10 cellular contexts compared by ENCODE assay signal in genomic region chr1:200483491-200484143, GRCh38.
DNase-seq lines count a peak whose midpoint lies in the region; ATAC-seq, FAIRE-seq and TF ChIP-seq lines count a peak whose summit lies in the region.
"Had no signal": no experiment of that assay in that cellular context is flagged by ENCODE, and none has a peak within 500 bp of the region (broad histone marks: within the 10 kb centered on the region; RNA-seq: fewer than 3 reads in every experiment).

No MANE protein-coding gene starts in this region.

- no peak overlapping the region for H3K27ac ChIP-seq in HepG2 (ENCODE audit: extremely low read length, insufficient read depth, low read length)
- H3K27ac ChIP-seq: BLaER1 treated with 17β-estradiol and CSF1 and Interleukin-3, amounts not matched to agents 10 nM and 100 nM had no signal

- no peaks in the 10 kb centered on the region for H3K27me3 ChIP-seq in HepG2 (ENCODE audit: control insufficient read depth in 1 of 2, insufficient read depth in 2 of 2, low read length in 2 of 2)
- H3K27me3 ChIP-seq: BLaER1 treated with 17β-estradiol and CSF1 and Interleukin-3, amounts not matched to agents 10 nM and 100 nM had no signal

- no peak for TF ChIP-seq RAD21 in HepG2 (CRISPR knock-in tag; IDR thresholded peaks at IDR 0.05)

- CTCF ChIA-PET in HepG2 (lab: Yijun Ruan, JAX; ENCODE audit: low intra/inter-chr PET ratio, low total read pairs): no interaction called here

- H3K79me2 ChIP-seq in HepG2 (ENCODE audit: insufficient read depth, low read length): no peaks in the 10 kb centered on the region

- H3K4me1 ChIP-seq in HepG2 (ENCODE audit: insufficient read depth, low read length): peaks cover 31% of the 10 kb centered on the region

- TF ChIP-seq CTCF in HepG2 (CRISPR knock-in tag; IDR thresholded peaks at IDR 0.05): no peak

- no peak overlapping the region for H3K9ac ChIP-seq in HepG2 (ENCODE audit: insufficient read depth, low read depth, low read length)
- H3K9ac ChIP-seq: BLaER1 treated with 17β-estradiol and CSF1 and Interleukin-3, amounts not matched to agents 10 nM and 100 nM had no signal

- in situ Hi-C loops in HepG2 (cut with HindIII; ENCODE audit: extremely low pct_ligation_motif_present, low pct_unique_long_range_greater_than_20kb): loop anchor here (5.0 to 10.0 kb wide), 2 partner anchors 69 to 201 kb away; partner anchors contain the start of gene ZNF281

- POLR2A ChIA-PET in HepG2 (lab: Yijun Ruan, JAX): no interaction called here

- H2AFZ ChIP-seq in HepG2 (ENCODE audit: low read length): no peak overlapping the region

- ATAC-seq in HG02840 (IDR thresholded peaks at IDR 0.05; ENCODE audit: low FRiP score, unreplicated experiment) (peak; percentile 97), HepG2 (peak; percentile 86)

- TF ChIP-seq EP300 in HepG2 (IDR thresholded peaks at IDR 0.05; ENCODE audit: low read depth in 2 of 2, low read length in 2 of 2) (no peak), HepG2 (CRISPR knock-in tag; IDR thresholded peaks at IDR 0.05; ENCODE audit: borderline replicate concordance) (no peak)

- peak overlapping the region; percentile 14; the same call in 1 of the 2 replicates for H3K4me2 ChIP-seq in HepG2 (ENCODE audit: low read depth, low read length)

- intact Hi-C loops in HepG2 (cut with micrococcal nuclease; ENCODE audit: unreplicated experiment): loop anchor here (5.0 to 10.0 kb wide), 2 partner anchors 76 to 529 kb away; no protein-coding TSS in a partner anchor

- H4K20me1 ChIP-seq in HepG2 (ENCODE audit: insufficient read depth, low read length): no peaks in the 10 kb centered on the region
- H4K20me1 ChIP-seq: BLaER1 treated with 17β-estradiol and CSF1 and Interleukin-3, amounts not matched to agents 10 nM and 100 nM had no signal

- no peaks in the 10 kb centered on the region for H3K36me3 ChIP-seq in HepG2 (replicated peaks in 1 of 2; ENCODE audit: control insufficient read depth in 1 of 2, insufficient read depth in 2 of 2, low read length in 2 of 2)
- H3K36me3 ChIP-seq: BLaER1 treated with 17β-estradiol and CSF1 and Interleukin-3, amounts not matched to agents 10 nM and 100 nM had no signal

- H3K4me3 ChIP-seq in HepG2 (replicated peaks in 1 of 3; ENCODE audit: insufficient read depth in 1 of 3, low read depth in 2 of 3, low read length in 3 of 3): no peak overlapping the region
- H3K4me3 ChIP-seq: BLaER1 treated with 17β-estradiol and CSF1 and Interleukin-3, amounts not matched to agents 10 nM and 100 nM had no signal

- H3K9me3 ChIP-seq in HepG2 (ENCODE audit: low read length): no peaks in the 10 kb centered on the region
- H3K9me3 ChIP-seq: BLaER1 treated with 17β-estradiol and CSF1 and Interleukin-3, amounts not matched to agents 10 nM and 100 nM had no signal

- no TSS peak for BruUV-seq in HepG2 (replicated peaks; lab: Mats Ljungman, UMichigan)

- 13% methylated on average over 5 of the region's 5 CpGs for WGBS in HepG2 (ENCODE audit: low lambda C conversion rate)

- peak in 2 of 3 experiments; percentile 20 to 27 for DNase-seq in activated CD8-positive, alpha-beta memory T cell treated with anti-CD3 and anti-CD28 coated beads for 48 hours (ENCODE audit: low read depth in 2 of 3, low spot score in 2 of 3)
- no peak for DNase-seq in activated CD8-positive, alpha-beta memory T cell treated with anti-CD3 and anti-CD28 coated beads, Interleukin-2, amount 50 U/mL, for 48 hours
- peak; percentile 52 to 80 for DNase-seq in NOMO-1 (lab: John Stamatoyannopoulos, UW; ENCODE audit: unreplicated experiment in 2 of 2)
- DNase-seq in activated effector memory CD4-positive, alpha-beta T cell treated with anti-CD3 and anti-CD28 coated beads, Interleukin-2, amount 50 U/mL, for 16 hours: peak; percentile 83
- peak; percentile 77 for DNase-seq in HepG2 (ENCODE audit: low spot score)
- DNase-seq in NCI-H2029 treated with DMSO at 0.1 percent for 48 hours (lab: John Stamatoyannopoulos, UW): no peak
- no peak for DNase-seq in ecto neural progenitor cell (ENCODE audit: low spot score)

- FAIRE-seq in HepG2 (lab: Jason Lieb, UNC): no peak
- FAIRE-seq: endometrium had no signal

- TF ChIP-seq POLR2A in HepG2 (IDR thresholded peaks at IDR 0.05; ENCODE audit: insufficient read depth in 1 of 2, low read depth in 2 of 2, low read length in 2 of 2): no peak

TF ChIP-seq in HepG2, 621 proteins besides CTCF, POLR2A, EP300 and RAD21 (continues in another document):
- TF ChIP-seq ZBTB44 (CRISPR knock-in tag; IDR thresholded peaks at IDR 0.05) (no peak), WIZ (CRISPR knock-in tag; IDR thresholded peaks at IDR 0.05) (no peak), TEAD2 (CRISPR knock-in tag; IDR thresholded peaks at IDR 0.05) (no peak), ZKSCAN1 (IDR thresholded peaks at IDR 0.05; ENCODE audit: low read length) (no peak), SMC3 (IDR thresholded peaks at IDR 0.05; ENCODE audit: low read length) (no peak), HMG20A (CRISPR knock-in tag; IDR thresholded peaks at IDR 0.05; ENCODE audit: borderline replicate concordance) (peak; percentile 25; the same call in 1 of the 2 replicates), THAP11 (CRISPR knock-in tag; IDR thresholded peaks at IDR 0.05) (no peak), AKAP8 (CRISPR knock-in tag; IDR thresholded peaks at IDR 0.05) (no peak), RAD51 (IDR thresholded peaks at IDR 0.05; ENCODE audit: borderline replicate concordance) (no peak), THAP8 (CRISPR knock-in tag; IDR thresholded peaks at IDR 0.05; ENCODE audit: borderline replicate concordance) (no peak), FOSL2 (CRISPR knock-in tag; IDR thresholded peaks at IDR 0.05) (peak; percentile 92), TFAP4 (IDR thresholded peaks at IDR 0.05; ENCODE audit: borderline replicate concordance, low read depth) (peak; percentile 72; the same call in 1 of the 2 replicates), CREB1 (IDR thresholded peaks at IDR 0.05) (0 out of 2 replicates have a peak, but pooled peaks have one; percentile 10), CREB1 (CRISPR knock-in tag; IDR thresholded peaks at IDR 0.05) (no peak), STAT6 (CRISPR knock-in tag; IDR thresholded peaks at IDR 0.05; ENCODE audit: borderline replicate concordance) (no peak), SNAI1 (CRISPR knock-in tag; IDR thresholded peaks at IDR 0.05; ENCODE audit: borderline replicate concordance) (no peak)
- TF ChIP-seq, protein P1, sequence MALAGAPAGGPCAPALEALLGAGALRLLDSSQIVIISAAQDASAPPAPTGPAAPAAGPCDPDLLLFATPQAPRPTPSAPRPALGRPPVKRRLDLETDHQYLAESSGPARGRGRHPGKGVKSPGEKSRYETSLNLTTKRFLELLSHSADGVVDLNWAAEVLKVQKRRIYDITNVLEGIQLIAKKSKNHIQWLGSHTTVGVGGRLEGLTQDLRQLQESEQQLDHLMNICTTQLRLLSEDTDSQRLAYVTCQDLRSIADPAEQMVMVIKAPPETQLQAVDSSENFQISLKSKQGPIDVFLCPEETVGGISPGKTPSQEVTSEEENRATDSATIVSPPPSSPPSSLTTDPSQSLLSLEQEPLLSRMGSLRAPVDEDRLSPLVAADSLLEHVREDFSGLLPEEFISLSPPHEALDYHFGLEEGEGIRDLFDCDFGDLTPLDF (CRISPR knock-in tag; IDR thresholded peaks at IDR 0.05): no peak

Comparison
In these comparisons a context has a peak if more than half of its experiments do, and no peak if none do; other contexts are left out.
1. DNase-seq: peak in activated CD8-positive, alpha-beta memory T cell treated with anti-CD3 and anti-CD28 coated beads for 48 hours (2 of 3), NOMO-1 (2 of 2), activated effector memory CD4-positive, alpha-beta T cell treated with anti-CD3 and anti-CD28 coated beads, Interleukin-2, amount 50 U/mL, for 16 hours (single experiment) and HepG2 (single experiment); none in activated CD8-positive, alpha-beta memory T cell treated with anti-CD3 and anti-CD28 coated beads, Interleukin-2, amount 50 U/mL, for 48 hours (single experiment), NCI-H2029 treated with DMSO at 0.1 percent for 48 hours (single experiment) and ecto neural progenitor cell (single experiment).